ENCODE assay signal across 24 cellular contexts in the genomic region with DNA sequence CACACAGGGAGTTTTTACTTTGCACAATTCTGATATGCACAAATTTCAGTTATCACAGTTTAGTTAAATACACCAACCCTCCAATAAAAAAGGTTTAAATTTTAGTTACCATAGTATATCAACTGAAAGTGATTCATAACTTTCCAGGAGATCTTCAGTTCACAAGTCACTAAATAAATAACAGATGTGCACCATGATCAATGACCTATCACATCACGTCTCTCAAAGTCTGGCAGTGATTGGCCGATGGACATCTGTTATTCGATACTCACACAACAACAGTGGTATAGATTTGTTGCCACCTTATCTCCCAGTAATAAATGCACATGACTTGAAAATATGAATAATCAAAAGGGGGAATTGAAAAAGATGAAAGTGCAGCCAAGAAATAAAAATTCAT.
"Had no signal": no experiment of that assay in that cellular context is flagged by ENCODE, and none has a peak within 500 bp of the region (broad histone marks: within the 10 kb centered on the region; RNA-seq: fewer than 3 reads in every experiment).

No MANE protein-coding gene starts in this region.

- H3K27ac ChIP-seq: ascending aorta had no signal

- DNase-seq: activated CD4-positive, alpha-beta T cell treated with anti-CD3 and anti-CD28 coated beads for 48 hours; activated CD4-positive, alpha-beta T cell treated with anti-CD3 and anti-CD28 coated beads, Interleukin-2, amount 50 U/mL, for 4 hours; activated CD4-positive, CD25-positive, alpha-beta regulatory T cell treated with anti-CD3 and anti-CD28 coated beads, Interleukin-2, amount 50 U/mL, for 72 hours; activated CD8-positive, alpha-beta memory T cell treated with anti-CD3 and anti-CD28 coated beads, Interleukin-2, amount 50 U/mL, for 48 hours; activated CD8-positive, alpha-beta T cell treated with anti-CD3 and anti-CD28 coated beads, Interleukin-2, amount 10 ng/mL, durations not matched to agents 7 days and 5 days; activated effector memory CD4-positive, alpha-beta T cell treated with Interleukin-2 at 50 U/mL for 16 hours; activated naive CD4-positive, alpha-beta T cell; activated T-cell treated with anti-CD3 and anti-CD28 coated beads, Interleukin-2, amount 50 U/mL, for 1 hour; amniotic stem cell; Karpas-422; NCI-H1048; NCI-H1417; NCI-H1930; NCI-H2171 treated with DMSO at 0.1 percent for 48 hours; NCI-H345; NCI-H510A treated with DMSO at 0.1 percent for 48 hours; NCI-H69; SIG-M5; T-helper 17 cell; T-helper 9 cell had no signal

- H3K36me3 ChIP-seq: ascending aorta had no signal

- FAIRE-seq: K562, RCC 7860 had no signal

- H3K27me3 ChIP-seq: ascending aorta had no signal

- H3K4me3 ChIP-seq: ascending aorta, K562 had no signal

- H3K4me1 ChIP-seq: ascending aorta had no signal

- ATAC-seq: activated CD8-positive, alpha-beta T cell treated with anti-CD3 and anti-CD28 coated beads, Interleukin-2, amount 10 ng/mL, durations not matched to agents 7 days and 5 days; K562; T-helper 17 cell; WTC11 had no signal

- H3K9me3 ChIP-seq: ascending aorta had no signal
